8 cellular contexts compared by ENCODE assay signal in the genomic region with DNA sequence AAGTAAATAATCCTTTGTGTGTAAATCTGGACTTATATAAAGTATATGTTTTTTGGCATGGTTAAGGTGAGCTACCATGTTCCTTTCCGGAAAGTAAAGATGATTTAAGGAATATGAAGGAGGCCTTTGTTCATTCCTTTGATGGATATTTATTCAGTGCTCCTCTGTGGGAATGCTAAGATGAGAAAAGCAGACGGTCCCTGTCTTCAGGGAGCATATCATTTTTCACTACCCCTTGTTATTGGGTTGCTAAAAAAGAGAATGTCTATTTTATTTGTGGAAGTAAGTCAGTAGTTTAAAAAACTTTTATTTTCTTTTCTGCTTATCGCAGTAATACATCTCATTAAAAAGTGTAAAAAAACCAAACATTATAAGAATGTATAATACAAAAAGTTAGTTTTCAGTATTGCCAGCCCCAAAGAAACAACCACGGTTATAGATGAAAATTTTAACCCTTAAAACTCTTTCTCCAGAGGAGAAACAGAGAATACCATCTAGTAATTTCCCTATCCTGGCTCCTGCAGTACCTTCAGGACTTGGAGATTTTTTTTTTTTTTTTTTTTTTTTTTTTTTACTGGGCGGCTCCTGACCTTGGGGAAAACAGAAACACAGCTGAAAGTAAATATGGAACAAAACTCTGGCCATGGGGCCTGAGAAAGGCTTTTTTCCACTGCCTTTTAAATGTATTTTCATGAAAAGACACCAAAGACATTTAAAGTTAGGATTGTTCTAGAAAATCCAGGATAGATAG. TPM values are rescaled to one million over a fixed set of nuclear protein-coding genes. Genes with fewer than 3 reads are reported as not detected.
DNase-seq lines count a peak whose midpoint lies in the region; ATAC-seq lines count a peak whose summit lies in the region.

No MANE protein-coding gene starts in this region.

- peak overlapping the region; percentile 89 for H3K4me3 Mint-ChIP-seq in T-helper 17 cell
- H3K4me3 Mint-ChIP-seq in stimulated activated effector memory CD8-positive, alpha-beta T cell treated with anti-CD3 and anti-CD28 coated beads, Interleukin-12 subunit alpha, Interleukin-12 subunit beta, amount 100 ng/mL, for 72 hours, result peak overlapping the region; percentile 74

- DNase-seq in T-helper 17 cell, result no peak
- DNase-seq in left ventricle myocardium superior, result no peak
- DNase-seq in stimulated activated effector memory CD8-positive, alpha-beta T cell treated with anti-CD3 and anti-CD28 coated beads, Interleukin-12 subunit alpha, Interleukin-12 subunit beta, amount 100 ng/mL, for 72 hours (ENCODE audit: low spot score in 2 of 2), result no peak
- DNase-seq in hepatic stellate cell (ENCODE audit: low spot score), result no peak
- DNase-seq in DMS153 treated with DMSO at 0.1 percent for 48 hours (lab: John Stamatoyannopoulos, UW; ENCODE audit: unreplicated experiment), result no peak

- no peaks in the 10 kb centered on the region for H3K9me3 ChIP-seq in T-helper 17 cell (ENCODE audit: control insufficient read depth, low read length, poor library complexity, severe bottlenecking)

- no peaks in the 10 kb centered on the region for H3K9me3 Mint-ChIP-seq in stimulated activated effector memory CD8-positive, alpha-beta T cell treated with anti-CD3 and anti-CD28 coated beads, Interleukin-12 subunit alpha, Interleukin-12 subunit beta, amount 100 ng/mL, for 72 hours

- H3K27me3 Mint-ChIP-seq in T-helper 17 cell, result no peaks in the 10 kb centered on the region

- H3K4me1 Mint-ChIP-seq in T-helper 17 cell, result peaks cover 6% of the 10 kb centered on the region
- H3K4me1 Mint-ChIP-seq in stimulated activated effector memory CD8-positive, alpha-beta T cell treated with anti-CD3 and anti-CD28 coated beads, Interleukin-12 subunit alpha, Interleukin-12 subunit beta, amount 100 ng/mL, for 72 hours, result peaks cover 8% of the 10 kb centered on the region

- intact Hi-C loops in left ventricle myocardium superior (cut with micrococcal nuclease), result no loop called here

- peak overlapping the region; percentile 95 for H3K27ac Mint-ChIP-seq in T-helper 17 cell
- H3K27ac Mint-ChIP-seq in stimulated activated effector memory CD8-positive, alpha-beta T cell treated with anti-CD3 and anti-CD28 coated beads, Interleukin-12 subunit alpha, Interleukin-12 subunit beta, amount 100 ng/mL, for 72 hours, result peak overlapping the region; percentile 95

- peak; percentile 5 for ATAC-seq in GM18868 (IDR thresholded peaks at IDR 0.05; ENCODE audit: unreplicated experiment)
- ATAC-seq in T-helper 17 cell, result no peak
- ATAC-seq in left ventricle myocardium superior, result peak; percentile 53
- no peak for ATAC-seq in stimulated activated effector memory CD8-positive, alpha-beta T cell treated with anti-CD3 and anti-CD28 coated beads, Interleukin-12 subunit alpha, Interleukin-12 subunit beta, amount 100 ng/mL, for 72 hours
- no peak for ATAC-seq in HG02981 (IDR thresholded peaks at IDR 0.05; ENCODE audit: unreplicated experiment)
- no peak for ATAC-seq in GM21360 (IDR thresholded peaks at IDR 0.05; ENCODE audit: unreplicated experiment)

- no peaks in the 10 kb centered on the region for H3K36me3 Mint-ChIP-seq in T-helper 17 cell (ENCODE audit: low read depth)
- H3K36me3 Mint-ChIP-seq in stimulated activated effector memory CD8-positive, alpha-beta T cell treated with anti-CD3 and anti-CD28 coated beads, Interleukin-12 subunit alpha, Interleukin-12 subunit beta, amount 100 ng/mL, for 72 hours, result no peaks in the 10 kb centered on the region

RNA-seq across cellular contexts. Expression of a gene that starts 35.3 kb away (rescaled TPM):
- total RNA-seq in T-helper 17 cell, result 1 to 10 TPM in 1 of 2 donors, under 1 TPM in 1; 0.76 to 1.7 TPM
- 51.8 TPM for total RNA-seq in left ventricle myocardium superior

Comparison
In these comparisons a context has a peak if more than half of its experiments do, and no peak if none do; other contexts are left out.
1. ATAC-seq: peak in GM18868 (single experiment) and left ventricle myocardium superior (single experiment); none in T-helper 17 cell (single experiment), stimulated activated effector memory CD8-positive, alpha-beta T cell treated with anti-CD3 and anti-CD28 coated beads, Interleukin-12 subunit alpha, Interleukin-12 subunit beta, amount 100 ng/mL, for 72 hours (single experiment), HG02981 (single experiment) and GM21360 (single experiment).
2. RNA of a gene that starts 35.3 kb away (total RNA-seq): 51.8 TPM in left ventricle myocardium superior (single experiment); 0.76 to 1.7 TPM in T-helper 17 cell; every median in the first group is over 10 times any median in the second.